ENCODE assay signal across 8 cellular contexts in genomic region chr17:60525347-60525623, GRCh38. TPM values are rescaled to one million over a fixed set of nuclear protein-coding genes. Genes with fewer than 3 reads are reported as not detected.
DNase-seq lines count a peak whose midpoint lies in the region; ATAC-seq and TF ChIP-seq lines count a peak whose summit lies in the region.

No MANE protein-coding gene starts in this region.

- H3K4me1 Mint-ChIP-seq in central memory CD8-positive, alpha-beta T cell, result peaks cover 41% of the 10 kb centered on the region

- peak overlapping the region; percentile 99 for H3K4me3 Mint-ChIP-seq in central memory CD8-positive, alpha-beta T cell

- no peaks in the 10 kb centered on the region for H3K9me3 Mint-ChIP-seq in central memory CD8-positive, alpha-beta T cell

- H3K27ac Mint-ChIP-seq in central memory CD8-positive, alpha-beta T cell (ENCODE audit: low read depth), result peak overlapping the region; percentile 99

- no peaks in the 10 kb centered on the region for H3K9me3 ChIP-seq in upper lobe of left lung

- H3K36me3 ChIP-seq in upper lobe of left lung, result peaks cover 0 to 2% (median under 1%) of the 10 kb centered on the region in 4 donors

- H3K4me1 ChIP-seq in upper lobe of left lung, result peaks cover 20 to 37% (median 32%) of the 10 kb centered on the region in 4 donors

- DNase-seq in GM12864 (ENCODE audit: low read depth) (no peak), lung microvascular endothelial cell (ENCODE audit: low read depth in 2 of 2) (peak; percentile 19 to 23), upper lobe of left lung (no peak)
- DNase-seq in Jurkat, Clone E6-1 (ENCODE audit: low read depth, low spot score), result no peak
- DNase-seq in central memory CD8-positive, alpha-beta T cell (ENCODE audit: low spot score in 2 of 2), result no peak
- no peak for DNase-seq in stimulated activated CD4-positive, alpha-beta T cell treated with anti-CD3 and anti-CD28 coated beads, Interleukin-12 subunit alpha, Interleukin-12 subunit beta, amount 100 ng/mL, for 4 hours

- ATAC-seq in central memory CD8-positive, alpha-beta T cell (replicated peaks; ENCODE audit: extremely low read depth, poor library complexity, severe bottlenecking), result no peak
- ATAC-seq in upper lobe of left lung (ENCODE audit: low FRiP score in 2 of 2), result peak; percentile 6 to 31
- ATAC-seq in HG02938 (IDR thresholded peaks at IDR 0.05; ENCODE audit: unreplicated experiment), result no peak
- no peak for ATAC-seq in HG03025 (IDR thresholded peaks at IDR 0.05; ENCODE audit: low FRiP score, unreplicated experiment)

- no peaks in the 10 kb centered on the region for H3K27me3 Mint-ChIP-seq in central memory CD8-positive, alpha-beta T cell

- TF ChIP-seq EP300 in upper lobe of left lung (IDR thresholded peaks at IDR 0.05), result no peak

- peak overlapping the region; percentile 98 to 100 (median 99) for H3K27ac ChIP-seq in upper lobe of left lung

- peaks cover 19% of the 10 kb centered on the region for H3K36me3 Mint-ChIP-seq in central memory CD8-positive, alpha-beta T cell (ENCODE audit: insufficient read depth)

- TF ChIP-seq POLR2A in upper lobe of left lung (IDR thresholded peaks at IDR 0.05), result no peak

- H3K27me3 ChIP-seq in upper lobe of left lung, result no peaks in the 10 kb centered on the region

- H3K4me3 ChIP-seq in GM12864 (ENCODE audit: low read depth, low read length) (peak overlapping the region; percentile 79), upper lobe of left lung (peak overlapping the region; percentile 66 to 87 (median 80))
- H3K4me3 ChIP-seq in Jurkat, Clone E6-1 (ENCODE audit: low read length), result peak overlapping the region; percentile 99

- 1 to 4% methylated on average over 8 of the region's 8 CpGs for WGBS in upper lobe of left lung, 2 donors

- TF ChIP-seq CTCF in GM12864 (IDR thresholded peaks at IDR 0.05; ENCODE audit: low read depth, low read length, missing control alignments), result no peak
- no peak for TF ChIP-seq CTCF in upper lobe of left lung (IDR thresholded peaks at IDR 0.05)

RNA-seq across cellular contexts. Expression of gene APPBP2, which starts 0.8 kb away (rescaled TPM):
- polyA plus RNA-seq in Jurkat, Clone E6-1 (2012; ENCODE audit: insufficient read depth, insufficient read length), result 10.0 TPM
- 23.0 and 23.5 TPM in 2 replicates for total RNA-seq in lung microvascular endothelial cell
- total RNA-seq in upper lobe of left lung, result 10 to 100 TPM; 17.4 to 42.9 (median 28.7) TPM

Comparison
In these comparisons a context has a peak if more than half of its experiments do, and no peak if none do; other contexts are left out.
1. DNase-seq: peak in lung microvascular endothelial cell (2 of 2); none in GM12864 (single experiment), Jurkat, Clone E6-1 (single experiment), central memory CD8-positive, alpha-beta T cell (0 of 2), upper lobe of left lung (0 of 2) and stimulated activated CD4-positive, alpha-beta T cell treated with anti-CD3 and anti-CD28 coated beads, Interleukin-12 subunit alpha, Interleukin-12 subunit beta, amount 100 ng/mL, for 4 hours (single experiment).
2. ATAC-seq: peak in upper lobe of left lung (2 of 2); none in central memory CD8-positive, alpha-beta T cell (single experiment), HG02938 (single experiment) and HG03025 (single experiment).
3. Peak in every context shown above with its lines, with median percentiles within 50 percentile points of each other: H3K4me3 ChIP-seq.